1 cellular context compared by ENCODE assay signal in genomic region chr15:66649235-66649984, GRCh38.
TF ChIP-seq lines count a peak whose summit lies in the region.

No MANE protein-coding gene starts in this region.

TF ChIP-seq in endothelial cell of umbilical vein, 7 proteins besides CTCF, POLR2A, EP300 and RAD21 (continued from another document):
- TF ChIP-seq EZH2 (IDR thresholded peaks at IDR 0.05; ENCODE audit: borderline replicate concordance, low read depth, low read length, severe bottlenecking) (no peak), MYC (IDR thresholded peaks at IDR 0.05; ENCODE audit: low read depth, low read length) (no peak), JUN (IDR thresholded peaks at IDR 0.05; ENCODE audit: borderline replicate concordance, insufficient read depth, insufficient read length, low read depth) (no peak)
TF ChIP-seq in endothelial cell of umbilical vein: peak in this region for 0.
